ENCODE assay signal across 1 cellular context in genomic region chr1:161720956-161721737, GRCh38.
TF ChIP-seq lines count a peak whose summit lies in the region.

Gene FCRLB (plus strand): TSS chr1:161721544. CDS start chr1:161722673, 1,129 bp downstream.

TF ChIP-seq in GM12878, 131 proteins besides CTCF, POLR2A, EP300 and RAD21:
- TF ChIP-seq TCF3 (IDR thresholded peaks at IDR 0.05; ENCODE audit: borderline replicate concordance, insufficient read depth, low read depth, low read length) (no peak), GABPA (IDR thresholded peaks at IDR 0.05; ENCODE audit: low read depth) (no peak), WRNIP1 (IDR thresholded peaks at IDR 0.05; ENCODE audit: borderline replicate concordance, low read depth, low read length) (no peak), BMI1 (IDR thresholded peaks at IDR 0.05; ENCODE audit: borderline replicate concordance) (no peak), ASH2L (IDR thresholded peaks at IDR 0.05; ENCODE audit: borderline replicate concordance, low read depth) (no peak), JUND (IDR thresholded peaks at IDR 0.05; ENCODE audit: low read depth, low read length) (no peak), MYC (IDR thresholded peaks at IDR 0.05; ENCODE audit: insufficient read depth, insufficient read length, insufficient replicate concordance, low read length, severe bottlenecking) (no peak), TAF1 (IDR thresholded peaks at IDR 0.05; ENCODE audit: borderline replicate concordance, low read depth, low read length) (no peak), NBN (IDR thresholded peaks at IDR 0.05) (no peak), CBX3 (IDR thresholded peaks at IDR 0.05; ENCODE audit: borderline replicate concordance, low read depth) (no peak), RFX5 (IDR thresholded peaks at IDR 0.05; ENCODE audit: low read depth, low read length) (no peak), ZNF207 (IDR thresholded peaks at IDR 0.05; ENCODE audit: borderline replicate concordance) (no peak), RUNX3 (IDR thresholded peaks at IDR 0.05; ENCODE audit: low read length) (no peak), EED (IDR thresholded peaks at IDR 0.05; ENCODE audit: low read depth) (no peak), CHD1 (IDR thresholded peaks at IDR 0.05; ENCODE audit: low read depth, low read length) (no peak), NR2C2 (IDR thresholded peaks at IDR 0.05; ENCODE audit: borderline replicate concordance, control insufficient read depth, insufficient read length, low read depth) (no peak)
- TF ChIP-seq, protein P1, sequence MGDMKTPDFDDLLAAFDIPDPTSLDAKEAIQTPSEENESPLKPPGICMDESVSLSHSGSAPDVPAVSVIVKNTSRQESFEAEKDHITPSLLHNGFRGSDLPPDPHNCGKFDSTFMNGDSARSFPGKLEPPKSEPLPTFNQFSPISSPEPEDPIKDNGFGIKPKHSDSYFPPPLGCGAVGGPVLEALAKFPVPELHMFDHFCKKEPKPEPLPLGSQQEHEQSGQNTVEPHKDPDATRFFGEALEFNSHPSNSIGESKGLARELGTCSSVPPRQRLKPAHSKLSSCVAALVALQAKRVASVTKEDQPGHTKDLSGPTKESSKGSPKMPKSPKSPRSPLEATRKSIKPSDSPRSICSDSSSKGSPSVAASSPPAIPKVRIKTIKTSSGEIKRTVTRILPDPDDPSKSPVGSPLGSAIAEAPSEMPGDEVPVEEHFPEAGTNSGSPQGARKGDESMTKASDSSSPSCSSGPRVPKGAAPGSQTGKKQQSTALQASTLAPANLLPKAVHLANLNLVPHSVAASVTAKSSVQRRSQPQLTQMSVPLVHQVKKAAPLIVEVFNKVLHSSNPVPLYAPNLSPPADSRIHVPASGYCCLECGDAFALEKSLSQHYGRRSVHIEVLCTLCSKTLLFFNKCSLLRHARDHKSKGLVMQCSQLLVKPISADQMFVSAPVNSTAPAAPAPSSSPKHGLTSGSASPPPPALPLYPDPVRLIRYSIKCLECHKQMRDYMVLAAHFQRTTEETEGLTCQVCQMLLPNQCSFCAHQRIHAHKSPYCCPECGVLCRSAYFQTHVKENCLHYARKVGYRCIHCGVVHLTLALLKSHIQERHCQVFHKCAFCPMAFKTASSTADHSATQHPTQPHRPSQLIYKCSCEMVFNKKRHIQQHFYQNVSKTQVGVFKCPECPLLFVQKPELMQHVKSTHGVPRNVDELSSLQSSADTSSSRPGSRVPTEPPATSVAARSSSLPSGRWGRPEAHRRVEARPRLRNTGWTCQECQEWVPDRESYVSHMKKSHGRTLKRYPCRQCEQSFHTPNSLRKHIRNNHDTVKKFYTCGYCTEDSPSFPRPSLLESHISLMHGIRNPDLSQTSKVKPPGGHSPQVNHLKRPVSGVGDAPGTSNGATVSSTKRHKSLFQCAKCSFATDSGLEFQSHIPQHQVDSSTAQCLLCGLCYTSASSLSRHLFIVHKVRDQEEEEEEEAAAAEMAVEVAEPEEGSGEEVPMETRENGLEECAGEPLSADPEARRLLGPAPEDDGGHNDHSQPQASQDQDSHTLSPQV (IDR thresholded peaks at IDR 0.05) = no peak
- TF ChIP-seq, protein P2, sequence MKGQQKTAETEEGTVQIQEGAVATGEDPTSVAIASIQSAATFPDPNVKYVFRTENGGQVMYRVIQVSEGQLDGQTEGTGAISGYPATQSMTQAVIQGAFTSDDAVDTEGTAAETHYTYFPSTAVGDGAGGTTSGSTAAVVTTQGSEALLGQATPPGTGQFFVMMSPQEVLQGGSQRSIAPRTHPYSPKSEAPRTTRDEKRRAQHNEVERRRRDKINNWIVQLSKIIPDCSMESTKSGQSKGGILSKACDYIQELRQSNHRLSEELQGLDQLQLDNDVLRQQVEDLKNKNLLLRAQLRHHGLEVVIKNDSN (IDR thresholded peaks at IDR 0.05; ENCODE audit: borderline replicate concordance, extremely low read length, insufficient read depth, low read depth, low read length) = no peak
